Comparison of ENCODE assay signal across 19 cellular contexts in genomic region chr2:128624956-128625355, GRCh38.
"Had no signal": no experiment of that assay in that cellular context is flagged by ENCODE, and none has a peak within 500 bp of the region (broad histone marks: within the 10 kb centered on the region; RNA-seq: fewer than 3 reads in every experiment).

No MANE protein-coding gene starts in this region.

- H3K27me3 Mint-ChIP-seq: stimulated activated memory B cell treated with anti-CD40 and anti-IgM and Interleukin-4, amounts not matched to agents 10 μg/mL and 1 μg/mL and 100 μg/mL, for 72 hours had no signal

- H3K9me3 Mint-ChIP-seq: activated naive CD4-positive, alpha-beta T cell treated with anti-CD3 and anti-CD28 coated beads, Interleukin-2, amount 10 ng/mL, durations not matched to agents 7 days and 5 days; activated naive CD8-positive, alpha-beta T cell treated with anti-CD3 and anti-CD28 coated beads, Interleukin-2, amount 50 U/mL, for 24 hours; activated T-cell treated with anti-CD3 and anti-CD28 coated beads, Interleukin-2, amount 50 U/mL, for 4 hours; endodermal cell; mesothelial cell of epicardium; stimulated activated memory B cell treated with anti-CD40 and anti-IgM and Interleukin-4, amounts not matched to agents 10 μg/mL and 1 μg/mL and 100 μg/mL, for 72 hours had no signal

- ATAC-seq: left colon; stimulated activated memory B cell treated with anti-CD40 and anti-IgM and Interleukin-4, amounts not matched to agents 10 μg/mL and 1 μg/mL and 100 μg/mL, for 72 hours had no signal

- H3K4me2 ChIP-seq: hepatocyte had no signal

- H3K36me3 Mint-ChIP-seq: activated naive CD4-positive, alpha-beta T cell treated with anti-CD3 and anti-CD28 coated beads, Interleukin-2, amount 10 ng/mL, durations not matched to agents 7 days and 5 days; brain; mesothelial cell of epicardium; stimulated activated memory B cell treated with anti-CD40 and anti-IgM and Interleukin-4, amounts not matched to agents 10 μg/mL and 1 μg/mL and 100 μg/mL, for 72 hours had no signal

- H3K27ac Mint-ChIP-seq: endodermal cell; stimulated activated memory B cell treated with anti-CD40 and anti-IgM and Interleukin-4, amounts not matched to agents 10 μg/mL and 1 μg/mL and 100 μg/mL, for 72 hours had no signal

- H2AFZ ChIP-seq: hepatocyte had no signal

- H3K4me1 ChIP-seq: colonic mucosa had no signal

- DNase-seq: activated CD4-positive, alpha-beta T cell treated with anti-CD3 and anti-CD28 coated beads, Interleukin-2, amount 50 U/mL, for 1 hour; activated CD4-positive, CD25-positive, alpha-beta regulatory T cell treated with anti-CD3 and anti-CD28 coated beads, Interleukin-2, amount 50 U/mL, for 72 hours; activated CD8-positive, alpha-beta memory T cell treated with anti-CD3 and anti-CD28 coated beads, Interleukin-2, amount 50 U/mL, for 4 hours; activated naive CD4-positive, alpha-beta T cell treated with anti-CD3 and anti-CD28 coated beads, Interleukin-2, amount 10 ng/mL, durations not matched to agents 7 days and 5 days; activated T-cell treated with anti-CD3 and anti-CD28 coated beads, Interleukin-2, amount 50 U/mL, for 4 hours; anterior cingulate cortex; colonic mucosa; endodermal cell; foreskin fibroblast; left colon; ovary; stimulated activated CD4-positive, alpha-beta T cell treated with anti-CD3 and anti-CD28 coated beads, Interleukin-4, amount 100 ng/mL, for 4 hours had no signal

- H3K9me3 ChIP-seq: colonic mucosa, ovary had no signal

- H3K27ac ChIP-seq: colonic mucosa, epithelial cell of prostate, ovary had no signal

- H3K4me3 Mint-ChIP-seq: activated naive CD8-positive, alpha-beta T cell treated with anti-CD3 and anti-CD28 coated beads, Interleukin-2, amount 50 U/mL, for 24 hours; activated T-cell treated with anti-CD3 and anti-CD28 coated beads, Interleukin-2, amount 50 U/mL, for 4 hours; endodermal cell; mesothelial cell of epicardium; stimulated activated memory B cell treated with anti-CD40 and anti-IgM and Interleukin-4, amounts not matched to agents 10 μg/mL and 1 μg/mL and 100 μg/mL, for 72 hours had no signal

- H3K27me3 ChIP-seq: colonic mucosa, hepatocyte, ovary had no signal

- H3K4me3 ChIP-seq: colonic mucosa, hepatocyte, lung, ovary had no signal

- H3K36me3 ChIP-seq: colonic mucosa, ovary had no signal

- H3K79me2 ChIP-seq: hepatocyte had no signal
